In genomic region chr9:135079676-135080075, GRCh38 we compare ENCODE assay signal across 21 cellular contexts. TPM values are rescaled to one million over a fixed set of nuclear protein-coding genes. Genes with fewer than 3 reads are reported as not detected.
"Had no signal": no experiment of that assay in that cellular context is flagged by ENCODE, and none has a peak within 500 bp of the region (broad histone marks: within the 10 kb centered on the region; RNA-seq: fewer than 3 reads in every experiment).

No MANE protein-coding gene starts in this region.

- H3K9me3 ChIP-seq: mucosa of descending colon, pancreas, vagina had no signal

- H3K4me3 ChIP-seq: mucosa of descending colon, pancreas, vagina had no signal

- H3K27me3 ChIP-seq: pancreas, vagina had no signal

- DNase-seq: activated CD4-positive, alpha-beta T cell treated with anti-CD3 and anti-CD28 coated beads for 1 hour; activated CD4-positive, alpha-beta T cell treated with anti-CD3 and anti-CD28 coated beads, Interleukin-2, amount 50 U/mL, for 48 hours; amniotic stem cell; foreskin keratinocyte; hypothalamus; kidney glomerular epithelial cell; left ventricle myocardium superior; naive B cell; stimulated activated CD4-positive, alpha-beta T cell treated with anti-CD3 and anti-CD28 coated beads, Interleukin-12 subunit alpha, Interleukin-12 subunit beta, amount 100 ng/mL, for 4 hours; stimulated activated CD4-positive, alpha-beta T cell treated with anti-CD3 and anti-CD28 coated beads, Interleukin-1b, Interleukin-23, amount 100 ng/mL, for 48 hours; stimulated activated naive CD4-positive, alpha-beta T cell treated with Interleukin-2 at 50 U/mL for 16 hours; substantia nigra; SW 1271; T-helper 2 cell; trophoblast cell had no signal

- H3K4me3 Mint-ChIP-seq: activated naive CD8-positive, alpha-beta T cell; naive B cell had no signal

- H3K4me1 ChIP-seq: foreskin keratinocyte had no signal

- H3K36me3 Mint-ChIP-seq: activated naive CD8-positive, alpha-beta T cell had no signal

- H3K27ac Mint-ChIP-seq: activated naive CD8-positive, alpha-beta T cell; naive B cell had no signal

- H3K36me3 ChIP-seq: pancreas, vagina had no signal

- H3K27ac ChIP-seq: foreskin keratinocyte, pancreas, vagina, VCaP had no signal

- ATAC-seq: foreskin keratinocyte, left ventricle myocardium superior, mucosa of descending colon, pancreas had no signal

RNA-seq across cellular contexts. Expression of gene OLFM1, which starts 7.8 kb away (rescaled TPM):
- total RNA-seq: epithelial cell of proximal tubule had no signal
